2 cellular contexts compared by ENCODE assay signal in the genomic region with DNA sequence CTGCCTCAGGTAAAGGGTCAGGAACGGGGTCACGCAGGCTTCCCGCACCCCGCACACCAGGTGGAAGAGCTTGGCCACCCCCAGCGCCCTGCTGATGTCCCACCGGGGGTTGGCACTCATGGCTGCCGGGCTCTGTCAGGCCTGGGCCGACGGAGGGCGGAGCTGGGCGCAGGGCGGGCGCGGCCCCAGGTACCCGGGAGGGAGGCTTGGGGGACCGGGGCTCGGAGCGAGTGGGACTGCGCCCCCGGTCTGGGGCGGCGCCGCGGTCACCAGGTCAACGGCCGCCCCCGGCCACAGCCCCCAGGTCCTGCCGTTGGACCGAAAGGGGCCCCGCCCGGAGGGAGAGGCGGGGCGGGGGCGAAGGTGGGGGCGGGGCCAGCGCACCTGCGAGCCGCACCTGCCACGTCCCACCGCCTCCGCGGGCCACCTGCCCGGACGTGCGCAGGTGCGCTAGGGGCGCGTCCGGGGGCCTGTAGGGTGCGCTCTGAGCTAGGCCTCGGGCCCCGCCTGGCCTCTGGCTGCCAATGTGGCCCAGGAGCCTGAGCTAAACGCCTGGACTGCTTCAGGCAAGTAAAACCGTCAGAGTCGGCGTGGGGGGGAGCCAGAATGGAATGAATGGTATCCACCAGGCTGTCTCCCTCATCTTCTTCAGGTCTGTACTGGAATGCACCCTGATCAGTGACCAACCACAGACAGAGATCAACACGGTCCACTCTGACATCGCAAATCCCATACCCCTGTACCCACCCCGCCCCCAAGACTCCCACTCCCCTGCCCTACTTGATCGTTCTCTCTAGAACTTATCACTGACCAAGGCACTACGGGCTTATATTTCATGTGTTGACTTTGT.
TF ChIP-seq lines count a peak whose summit lies in the region.

A gene with protein sequence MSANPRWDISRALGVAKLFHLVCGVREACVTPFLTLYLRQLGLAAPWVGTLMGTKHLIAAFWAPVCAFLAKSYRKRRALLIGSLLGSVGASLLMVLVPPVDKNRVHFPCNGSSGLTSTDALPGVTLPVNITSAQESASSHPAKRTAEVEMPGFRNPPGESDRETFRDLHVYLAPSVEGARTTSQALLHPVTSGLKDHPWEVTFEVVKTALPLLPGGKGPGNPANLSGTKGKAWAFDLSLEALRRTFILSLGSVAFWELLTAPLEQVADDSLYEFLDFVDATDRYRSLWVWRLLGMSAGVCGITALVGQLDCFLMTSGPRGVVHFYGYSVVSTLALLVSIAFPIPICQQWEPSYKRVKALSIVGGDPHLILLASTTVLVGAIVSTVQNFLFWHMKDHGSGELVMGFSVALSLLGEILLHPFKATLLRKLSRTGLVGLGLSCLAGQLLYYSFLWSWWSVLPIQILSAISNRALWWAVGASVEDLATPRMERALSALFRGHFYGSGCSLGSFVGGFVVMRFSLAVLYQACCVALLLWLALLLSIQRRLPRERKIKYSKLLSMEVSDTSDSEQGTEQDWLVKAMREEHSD (minus strand): TSS at position 365 of the 850 bp plus-strand sequence. CDS start 245 bp downstream, at position 120.

TF ChIP-seq in SK-N-SH, 30 proteins besides CTCF, POLR2A, EP300 and RAD21:
- TF ChIP-seq, protein P1, sequence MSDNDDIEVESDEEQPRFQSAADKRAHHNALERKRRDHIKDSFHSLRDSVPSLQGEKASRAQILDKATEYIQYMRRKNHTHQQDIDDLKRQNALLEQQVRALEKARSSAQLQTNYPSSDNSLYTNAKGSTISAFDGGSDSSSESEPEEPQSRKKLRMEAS (IDR thresholded peaks at IDR 0.05; ENCODE audit: low read depth), result no peak
- TF ChIP-seq, protein P2, sequence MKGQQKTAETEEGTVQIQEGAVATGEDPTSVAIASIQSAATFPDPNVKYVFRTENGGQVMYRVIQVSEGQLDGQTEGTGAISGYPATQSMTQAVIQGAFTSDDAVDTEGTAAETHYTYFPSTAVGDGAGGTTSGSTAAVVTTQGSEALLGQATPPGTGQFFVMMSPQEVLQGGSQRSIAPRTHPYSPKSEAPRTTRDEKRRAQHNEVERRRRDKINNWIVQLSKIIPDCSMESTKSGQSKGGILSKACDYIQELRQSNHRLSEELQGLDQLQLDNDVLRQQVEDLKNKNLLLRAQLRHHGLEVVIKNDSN (IDR thresholded peaks at IDR 0.05; ENCODE audit: borderline replicate concordance, low read depth), result no peak

TF ChIP-seq in HepG2, 621 proteins besides CTCF, POLR2A, EP300 and RAD21:
- TF ChIP-seq, protein P3, sequence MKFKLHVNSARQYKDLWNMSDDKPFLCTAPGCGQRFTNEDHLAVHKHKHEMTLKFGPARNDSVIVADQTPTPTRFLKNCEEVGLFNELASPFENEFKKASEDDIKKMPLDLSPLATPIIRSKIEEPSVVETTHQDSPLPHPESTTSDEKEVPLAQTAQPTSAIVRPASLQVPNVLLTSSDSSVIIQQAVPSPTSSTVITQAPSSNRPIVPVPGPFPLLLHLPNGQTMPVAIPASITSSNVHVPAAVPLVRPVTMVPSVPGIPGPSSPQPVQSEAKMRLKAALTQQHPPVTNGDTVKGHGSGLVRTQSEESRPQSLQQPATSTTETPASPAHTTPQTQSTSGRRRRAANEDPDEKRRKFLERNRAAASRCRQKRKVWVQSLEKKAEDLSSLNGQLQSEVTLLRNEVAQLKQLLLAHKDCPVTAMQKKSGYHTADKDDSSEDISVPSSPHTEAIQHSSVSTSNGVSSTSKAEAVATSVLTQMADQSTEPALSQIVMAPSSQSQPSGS (CRISPR knock-in tag; IDR thresholded peaks at IDR 0.05), result no peak
- TF ChIP-seq TOPORS (CRISPR knock-in tag; IDR thresholded peaks at IDR 0.05), result no peak
- TF ChIP-seq MLLT10 (CRISPR knock-in tag; IDR thresholded peaks at IDR 0.05), result no peak
- TF ChIP-seq, protein P4, sequence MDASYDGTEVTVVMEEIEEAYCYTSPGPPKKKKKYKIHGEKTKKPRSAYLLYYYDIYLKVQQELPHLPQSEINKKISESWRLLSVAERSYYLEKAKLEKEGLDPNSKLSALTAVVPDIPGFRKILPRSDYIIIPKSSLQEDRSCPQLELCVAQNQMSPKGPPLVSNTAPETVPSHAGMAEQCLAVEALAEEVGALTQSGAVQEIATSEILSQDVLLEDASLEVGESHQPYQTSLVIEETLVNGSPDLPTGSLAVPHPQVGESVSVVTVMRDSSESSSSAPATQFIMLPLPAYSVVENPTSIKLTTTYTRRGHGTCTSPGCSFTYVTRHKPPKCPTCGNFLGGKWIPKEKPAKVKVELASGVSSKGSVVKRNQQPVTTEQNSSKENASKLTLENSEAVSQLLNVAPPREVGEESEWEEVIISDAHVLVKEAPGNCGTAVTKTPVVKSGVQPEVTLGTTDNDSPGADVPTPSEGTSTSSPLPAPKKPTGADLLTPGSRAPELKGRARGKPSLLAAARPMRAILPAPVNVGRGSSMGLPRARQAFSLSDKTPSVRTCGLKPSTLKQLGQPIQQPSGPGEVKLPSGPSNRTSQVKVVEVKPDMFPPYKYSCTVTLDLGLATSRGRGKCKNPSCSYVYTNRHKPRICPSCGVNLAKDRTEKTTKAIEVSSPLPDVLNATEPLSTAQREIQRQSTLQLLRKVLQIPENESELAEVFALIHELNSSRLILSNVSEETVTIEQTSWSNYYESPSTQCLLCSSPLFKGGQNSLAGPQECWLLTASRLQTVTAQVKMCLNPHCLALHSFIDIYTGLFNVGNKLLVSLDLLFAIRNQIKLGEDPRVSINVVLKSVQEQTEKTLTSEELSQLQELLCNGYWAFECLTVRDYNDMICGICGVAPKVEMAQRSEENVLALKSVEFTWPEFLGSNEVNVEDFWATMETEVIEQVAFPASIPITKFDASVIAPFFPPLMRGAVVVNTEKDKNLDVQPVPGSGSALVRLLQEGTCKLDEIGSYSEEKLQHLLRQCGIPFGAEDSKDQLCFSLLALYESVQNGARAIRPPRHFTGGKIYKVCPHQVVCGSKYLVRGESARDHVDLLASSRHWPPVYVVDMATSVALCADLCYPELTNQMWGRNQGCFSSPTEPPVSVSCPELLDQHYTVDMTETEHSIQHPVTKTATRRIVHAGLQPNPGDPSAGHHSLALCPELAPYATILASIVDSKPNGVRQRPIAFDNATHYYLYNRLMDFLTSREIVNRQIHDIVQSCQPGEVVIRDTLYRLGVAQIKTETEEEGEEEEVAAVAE (CRISPR knock-in tag; IDR thresholded peaks at IDR 0.05; ENCODE audit: borderline replicate concordance), result no peak
- TF ChIP-seq, protein P5, sequence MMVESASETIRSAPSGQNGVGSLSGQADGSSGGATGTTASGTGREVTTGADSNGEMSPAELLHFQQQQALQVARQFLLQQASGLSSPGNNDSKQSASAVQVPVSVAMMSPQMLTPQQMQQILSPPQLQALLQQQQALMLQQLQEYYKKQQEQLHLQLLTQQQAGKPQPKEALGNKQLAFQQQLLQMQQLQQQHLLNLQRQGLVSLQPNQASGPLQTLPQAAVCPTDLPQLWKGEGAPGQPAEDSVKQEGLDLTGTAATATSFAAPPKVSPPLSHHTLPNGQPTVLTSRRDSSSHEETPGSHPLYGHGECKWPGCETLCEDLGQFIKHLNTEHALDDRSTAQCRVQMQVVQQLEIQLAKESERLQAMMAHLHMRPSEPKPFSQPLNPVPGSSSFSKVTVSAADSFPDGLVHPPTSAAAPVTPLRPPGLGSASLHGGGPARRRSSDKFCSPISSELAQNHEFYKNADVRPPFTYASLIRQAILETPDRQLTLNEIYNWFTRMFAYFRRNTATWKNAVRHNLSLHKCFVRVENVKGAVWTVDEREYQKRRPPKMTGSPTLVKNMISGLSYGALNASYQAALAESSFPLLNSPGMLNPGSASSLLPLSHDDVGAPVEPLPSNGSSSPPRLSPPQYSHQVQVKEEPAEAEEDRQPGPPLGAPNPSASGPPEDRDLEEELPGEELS (CRISPR knock-in tag; IDR thresholded peaks at IDR 0.05), result no peak
- TF ChIP-seq DMAP1 (CRISPR knock-in tag; IDR thresholded peaks at IDR 0.05), result no peak
- TF ChIP-seq ZNF570 (CRISPR knock-in tag; IDR thresholded peaks at IDR 0.05; ENCODE audit: borderline replicate concordance), result no peak
- no peak for TF ChIP-seq ZNF253 (CRISPR knock-in tag; IDR thresholded peaks at IDR 0.05; ENCODE audit: borderline replicate concordance)
- TF ChIP-seq KLF6 (CRISPR knock-in tag; IDR thresholded peaks at IDR 0.05), result no peak
- no peak for TF ChIP-seq BRD4 (CRISPR knock-in tag; IDR thresholded peaks at IDR 0.05)
